In the genomic region with DNA sequence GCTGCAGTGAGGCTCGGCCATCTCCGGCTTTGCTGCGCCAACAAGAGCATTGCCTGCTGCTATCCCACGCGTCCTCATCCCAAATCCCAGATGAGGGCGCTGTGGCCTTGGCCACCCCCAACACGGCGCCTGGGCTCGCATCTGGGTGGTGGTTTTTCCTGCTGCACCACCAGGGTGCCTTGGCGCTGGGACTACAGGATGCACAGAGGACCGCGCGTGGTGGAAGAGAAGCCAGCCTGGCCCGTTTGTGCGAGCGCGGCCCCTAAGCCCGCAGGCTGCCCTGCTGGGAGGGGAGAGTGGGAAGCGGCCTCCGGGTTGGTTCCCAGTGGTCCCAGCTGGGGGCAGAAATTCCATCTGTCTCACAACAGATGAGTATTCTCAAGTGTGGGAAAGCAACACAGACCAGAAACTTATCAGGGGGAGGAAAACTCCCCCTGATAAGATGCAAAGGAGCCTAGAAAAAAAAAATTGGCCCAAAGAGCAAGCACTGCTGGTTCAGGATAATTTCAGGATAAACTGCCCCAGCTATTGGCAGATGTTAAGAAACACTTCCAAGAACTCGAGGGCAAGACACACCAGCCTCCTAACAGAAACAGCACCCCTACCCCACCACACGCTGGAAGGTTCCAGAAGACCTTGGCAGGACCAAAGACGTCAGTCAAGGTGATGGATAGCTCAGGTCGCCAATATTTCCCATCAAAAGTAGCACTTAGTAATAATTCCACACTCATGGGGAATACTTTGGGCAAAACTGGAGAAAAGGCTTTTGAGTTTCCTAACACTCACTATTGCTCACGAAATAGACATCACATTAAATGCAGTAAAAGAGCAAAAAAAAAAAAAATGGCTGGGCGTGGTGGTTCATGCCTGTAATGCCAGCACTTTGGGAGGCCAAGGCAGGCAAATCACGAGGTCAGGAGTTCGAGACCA, we compare ENCODE assay signal across 8 cellular contexts.
A peak's percentile ranks its signal among the peaks of the same experiment; 100 is the strongest.
DNase-seq lines count a peak whose midpoint lies in the region; ATAC-seq, FAIRE-seq and TF ChIP-seq lines count a peak whose summit lies in the region.

No MANE protein-coding gene starts in this region.

- H3K36me3 ChIP-seq in SK-N-MC (ENCODE audit: insufficient read depth, low read length): no peaks in the 10 kb centered on the region
- no peaks in the 10 kb centered on the region for H3K36me3 ChIP-seq in pancreas

- H3K9me3 ChIP-seq in SK-N-MC (ENCODE audit: low read depth, low read length) (no peaks in the 10 kb centered on the region), pancreas (no peaks in the 10 kb centered on the region)

- peaks cover 23% of the 10 kb centered on the region for H3K27me3 Mint-ChIP-seq in activated T-cell treated with anti-CD3 and anti-CD28 coated beads, Interleukin-2, amount 50 U/mL, for 24 hours

- POLR2A ChIA-PET in GM10248 (lab: Yijun Ruan, JAX): no interaction called here

- no peak overlapping the region for H3K4me3 Mint-ChIP-seq in activated T-cell treated with anti-CD3 and anti-CD28 coated beads, Interleukin-2, amount 50 U/mL, for 24 hours

- FAIRE-seq in pancreas (lab: Jason Lieb, UNC): no peak

- H3K4me3 ChIP-seq in SK-N-MC: peak overlapping the region; percentile 43
- H3K4me3 ChIP-seq in pancreas: no peak overlapping the region

- H3K4me1 ChIP-seq in pancreas: no peaks in the 10 kb centered on the region

- no peaks in the 10 kb centered on the region for H3K9me3 Mint-ChIP-seq in activated T-cell treated with anti-CD3 and anti-CD28 coated beads, Interleukin-2, amount 50 U/mL, for 24 hours

- no peaks in the 10 kb centered on the region for H3K27me3 ChIP-seq in pancreas

- H3K27ac ChIP-seq in SK-N-MC (no peak overlapping the region), pancreas (no peak overlapping the region)

- DNase-seq in COLO668 (lab: John Stamatoyannopoulos, UW; ENCODE audit: unreplicated experiment) (peak; percentile 9), SK-N-MC (ENCODE audit: low read depth, low spot score) (peak; percentile 5), Right ventricle myocardium superior (peak; percentile 82), pancreas (peak in 4 of 6 donors; percentile 45 to 70 (median 64)), GM10248 (ENCODE audit: extremely low spot score) (no peak), A172 (ENCODE audit: low spot score) (no peak)
- DNase-seq in activated T-cell treated with anti-CD3 and anti-CD28 coated beads, Interleukin-2, amount 50 U/mL, for 24 hours: no peak

- H3K36me3 Mint-ChIP-seq in activated T-cell treated with anti-CD3 and anti-CD28 coated beads, Interleukin-2, amount 50 U/mL, for 24 hours (ENCODE audit: low read depth): no peaks in the 10 kb centered on the region

- CTCF ChIA-PET in GM10248 (lab: Yijun Ruan, JAX): no interaction called here

- 16 to 18% methylated on average over 28 of the region's 28 CpGs for WGBS in pancreas, 2 donors

- intact Hi-C loops in Right ventricle myocardium superior (cut with DNase I) (loop anchor here (5.0 kb wide), 1 partner anchor 155 kb away; no protein-coding TSS in a partner anchor), pancreas (cut with DNase I) (loop anchor here in 1 of 3 donors (10.0 kb wide), 1 partner anchor 153 kb away; a partner anchor contains a TSS)

- TF ChIP-seq CTCF in pancreas (IDR thresholded peaks at IDR 0.05) (peak in 1 of 4 donors; percentile 13), GM10248 (IDR thresholded peaks at IDR 0.05; ENCODE audit: control extremely low read depth, extremely low read depth, low read depth, missing control alignments) (no peak)

- ATAC-seq in Right ventricle myocardium superior (ENCODE audit: poor library complexity) (peak; percentile 77), pancreas (peak; percentile 61 to 82 (median 79)), GM21515 (IDR thresholded peaks at IDR 0.05; ENCODE audit: unreplicated experiment) (no peak)

- H3K9ac ChIP-seq in SK-N-MC (ENCODE audit: insufficient read length): no peak overlapping the region

- no peak overlapping the region for H3K27ac Mint-ChIP-seq in activated T-cell treated with anti-CD3 and anti-CD28 coated beads, Interleukin-2, amount 50 U/mL, for 24 hours

- peaks cover 3% of the 10 kb centered on the region for H3K4me1 Mint-ChIP-seq in activated T-cell treated with anti-CD3 and anti-CD28 coated beads, Interleukin-2, amount 50 U/mL, for 24 hours (ENCODE audit: low read depth)

Comparison
In these comparisons a context has a peak if more than half of its experiments do, and no peak if none do; other contexts are left out.
1. DNase-seq: peak in COLO668 (single experiment), SK-N-MC (single experiment), Right ventricle myocardium superior (single experiment) and pancreas (4 of 6); none in GM10248 (single experiment), A172 (single experiment) and activated T-cell treated with anti-CD3 and anti-CD28 coated beads, Interleukin-2, amount 50 U/mL, for 24 hours (single experiment).